14 cellular contexts compared by ENCODE assay signal in genomic region chr6:135268740-135269139, GRCh38.
"Had no signal": no experiment of that assay in that cellular context is flagged by ENCODE, and none has a peak within 500 bp of the region (broad histone marks: within the 10 kb centered on the region; RNA-seq: fewer than 3 reads in every experiment).

No MANE protein-coding gene starts in this region.

- H3K4me3 ChIP-seq: gastrocnemius medialis, prostate gland, skin epidermis, thoracic aorta had no signal

- ATAC-seq: esophagus mucosa, gastrocnemius medialis, left lobe of liver, T-cell had no signal

- H3K4me1 Mint-ChIP-seq: activated CD4-positive, alpha-beta T cell treated with anti-CD3 and anti-CD28 coated beads, Interleukin-2, amount 10 ng/mL, durations not matched to agents 7 days and 5 days had no signal

- DNase-seq: activated CD4-positive, alpha-beta T cell treated with anti-CD3 and anti-CD28 coated beads, Interleukin-2, amount 10 ng/mL, durations not matched to agents 7 days and 5 days; activated CD4-positive, CD25-positive, alpha-beta regulatory T cell; effector CD8-positive, alpha-beta T cell; gastrocnemius medialis; kidney; T-cell had no signal

- H3K4me1 ChIP-seq: gastrocnemius medialis had no signal

- H3K27ac ChIP-seq: gastrocnemius medialis, skin epidermis, thoracic aorta had no signal

- H3K4me3 Mint-ChIP-seq: activated CD4-positive, alpha-beta T cell treated with anti-CD3 and anti-CD28 coated beads, Interleukin-2, amount 10 ng/mL, durations not matched to agents 7 days and 5 days; dendritic cell treated with granulocyte-macrophage colony-stimulating factor and Interleukin-4, amounts not matched to agents 40 ng/mL and 50 ng/mL, for 4 days; mesothelial cell of epicardium; T-cell had no signal

- FAIRE-seq: bronchial epithelial cell, kidney had no signal

- H3K27me3 ChIP-seq: gastrocnemius medialis had no signal

- H3K27ac Mint-ChIP-seq: activated CD4-positive, alpha-beta T cell treated with anti-CD3 and anti-CD28 coated beads, Interleukin-2, amount 10 ng/mL, durations not matched to agents 7 days and 5 days; dendritic cell treated with granulocyte-macrophage colony-stimulating factor and Interleukin-4, amounts not matched to agents 40 ng/mL and 50 ng/mL, for 4 days; mesothelial cell of epicardium; T-cell had no signal

- H3K9me3 ChIP-seq: gastrocnemius medialis, prostate gland, thoracic aorta had no signal

- H3K27me3 Mint-ChIP-seq: activated CD4-positive, alpha-beta T cell treated with anti-CD3 and anti-CD28 coated beads, Interleukin-2, amount 10 ng/mL, durations not matched to agents 7 days and 5 days; dendritic cell treated with granulocyte-macrophage colony-stimulating factor and Interleukin-4, amounts not matched to agents 40 ng/mL and 50 ng/mL, for 4 days; T-cell had no signal

- H3K9me3 Mint-ChIP-seq: activated CD4-positive, alpha-beta T cell treated with anti-CD3 and anti-CD28 coated beads, Interleukin-2, amount 10 ng/mL, durations not matched to agents 7 days and 5 days; dendritic cell treated with granulocyte-macrophage colony-stimulating factor and Interleukin-4, amounts not matched to agents 40 ng/mL and 50 ng/mL, for 4 days; T-cell had no signal

- H3K36me3 Mint-ChIP-seq: mesothelial cell of epicardium, T-cell had no signal

- H3K36me3 ChIP-seq: gastrocnemius medialis, prostate gland, thoracic aorta had no signal
